ENCODE assay signal across 33 cellular contexts in the genomic region with DNA sequence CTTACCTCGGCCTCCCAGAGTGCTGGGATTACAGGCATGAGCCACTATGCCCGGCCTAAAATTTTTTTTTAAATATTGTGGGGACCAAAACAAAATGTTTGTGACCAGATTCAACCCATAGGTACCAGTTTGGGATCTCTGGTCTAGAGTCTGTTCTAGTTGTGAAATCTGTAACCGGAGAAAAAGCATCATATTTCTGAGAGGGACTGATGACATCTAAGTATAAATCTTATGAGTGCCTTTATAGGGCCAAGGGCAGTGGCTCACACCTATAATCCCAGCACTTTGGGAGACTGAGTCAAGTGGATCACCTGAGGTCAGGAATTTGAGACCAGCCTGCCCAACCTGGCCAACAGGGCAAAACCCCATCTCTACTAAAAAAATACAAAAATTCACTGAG. TPM values are rescaled to one million over a fixed set of nuclear protein-coding genes. Genes with fewer than 3 reads are reported as not detected.
A peak's percentile ranks its signal among the peaks of the same experiment; 100 is the strongest.
DNase-seq lines count a peak whose midpoint lies in the region; ATAC-seq and TF ChIP-seq lines count a peak whose summit lies in the region.
"Had no signal": no experiment of that assay in that cellular context is flagged by ENCODE, and none has a peak within 500 bp of the region (broad histone marks: within the 10 kb centered on the region; RNA-seq: fewer than 3 reads in every experiment).

No MANE protein-coding gene starts in this region.

- WGBS in psoas muscle, 3 donors: 38 to 44% (median 40%) methylated on average over 3 of the region's 3 CpGs

- H3K4me3 Mint-ChIP-seq in GM23338: no peak overlapping the region
- no peak overlapping the region for H3K4me3 Mint-ChIP-seq in neural progenitor cell
- H3K4me3 Mint-ChIP-seq: B cell; CD14-positive monocyte; CD4-positive, alpha-beta memory T cell; CD4-positive, alpha-beta T cell; CD4-positive, CD25-positive, alpha-beta regulatory T cell; CD8-positive, alpha-beta memory T cell; CD8-positive, alpha-beta T cell had no signal

- H3K9me3 ChIP-seq in neural progenitor cell (ENCODE audit: low read depth) (no peaks in the 10 kb centered on the region), psoas muscle (no peaks in the 10 kb centered on the region), gastrocnemius medialis (no peaks in the 10 kb centered on the region), MG63 (no peaks in the 10 kb centered on the region)
- H3K9me3 ChIP-seq: A549, BE2C, Caco-2 had no signal

- H3K9ac ChIP-seq in neural progenitor cell: no peak overlapping the region
- H3K9ac ChIP-seq: BLaER1; BLaER1 treated with 17β-estradiol and CSF1 and Interleukin-3, amounts not matched to agents 10 nM and 100 nM had no signal

- H3K4me3 ChIP-seq in GM23338 (no peak overlapping the region), neural progenitor cell (no peak overlapping the region), psoas muscle (no peak overlapping the region), gastrocnemius medialis (no peak overlapping the region), MG63 (no peak overlapping the region)
- H3K4me3 ChIP-seq: A549; BLaER1; BLaER1 treated with 17β-estradiol and CSF1 and Interleukin-3, amounts not matched to agents 10 nM and 100 nM had no signal

- in situ Hi-C loops in gastrocnemius medialis (cut with MboI; ENCODE audit: low sequenced_read_pairs in 4 of 4): no loop called here

- no peak for TF ChIP-seq CTCF in GM23338 (conservative IDR thresholded peaks at IDR 0.05; ENCODE audit: low read depth in 2 of 2)
- TF ChIP-seq CTCF in neural progenitor cell (IDR thresholded peaks at IDR 0.05): no peak
- no peak for TF ChIP-seq CTCF in psoas muscle (IDR thresholded peaks at IDR 0.05)
- no peak for TF ChIP-seq CTCF in gastrocnemius medialis (IDR thresholded peaks at IDR 0.05 in 4 of 5, conservative IDR thresholded peaks at IDR 0.05 in 1 of 5)

- H3K27me3 Mint-ChIP-seq in GM23338 (ENCODE audit: insufficient read depth, low read depth, poor library complexity): peaks cover 8% of the 10 kb centered on the region
- H3K27me3 Mint-ChIP-seq in neural progenitor cell (ENCODE audit: insufficient read depth, low read depth): peaks cover 9% of the 10 kb centered on the region
- H3K27me3 Mint-ChIP-seq: B cell; CD4-positive, alpha-beta T cell had no signal

- H3K79me2 ChIP-seq in GM23338 (replicated peaks; ENCODE audit: insufficient read depth): no peaks in the 10 kb centered on the region
- no peaks in the 10 kb centered on the region for H3K79me2 ChIP-seq in neural progenitor cell (ENCODE audit: low read depth)

- H3K27me3 ChIP-seq in GM23338 (ENCODE audit: insufficient read depth) (no peaks in the 10 kb centered on the region), neural progenitor cell (no peaks in the 10 kb centered on the region), psoas muscle (ENCODE audit: insufficient read depth in 3 of 3, low read length in 2 of 3) (no peaks in the 10 kb centered on the region), gastrocnemius medialis (no peaks in the 10 kb centered on the region), MG63 (no peaks in the 10 kb centered on the region)
- H3K27me3 ChIP-seq: BE2C; BLaER1; BLaER1 treated with 17β-estradiol and CSF1 and Interleukin-3, amounts not matched to agents 10 nM and 100 nM had no signal

- peak in 1 of 2 donors; percentile 35 for TF ChIP-seq POLR2A in gastrocnemius medialis (IDR thresholded peaks at IDR 0.05)

- peaks cover 7% of the 10 kb centered on the region; the same call in 2 of the 3 replicates for H3K9me3 Mint-ChIP-seq in GM23338
- peaks cover 2% of the 10 kb centered on the region for H3K9me3 Mint-ChIP-seq in neural progenitor cell
- H3K9me3 Mint-ChIP-seq: CD4-positive, alpha-beta memory T cell; CD4-positive, alpha-beta T cell; CD8-positive, alpha-beta memory T cell; CD8-positive, alpha-beta T cell had no signal

- H3K36me3 ChIP-seq in GM23338 (ENCODE audit: insufficient read depth) (no peaks in the 10 kb centered on the region), neural progenitor cell (no peaks in the 10 kb centered on the region), psoas muscle (ENCODE audit: insufficient read depth in 1 of 2, low read depth in 1 of 2) (no peaks in the 10 kb centered on the region), gastrocnemius medialis (no peaks in the 10 kb centered on the region), MG63 (no peaks in the 10 kb centered on the region)
- H3K36me3 ChIP-seq: BE2C; BLaER1; BLaER1 treated with 17β-estradiol and CSF1 and Interleukin-3, amounts not matched to agents 10 nM and 100 nM had no signal

- intact Hi-C loops in psoas muscle (cut with DNase I): no loop called here
- intact Hi-C loops in gastrocnemius medialis (cut with DNase I; ENCODE audit: low total_unique reads): no loop called here

- 0 out of 2 replicates have a peak, but pooled peaks cover 4% of the 10 kb centered on the region for H3K9me2 ChIP-seq in GM23338 (ENCODE audit: insufficient read depth)

- H3K4me1 Mint-ChIP-seq in GM23338: peaks cover 41% of the 10 kb centered on the region
- peaks cover 47% of the 10 kb centered on the region for H3K4me1 Mint-ChIP-seq in neural progenitor cell
- H3K4me1 Mint-ChIP-seq: B cell; CD4-positive, alpha-beta memory T cell; CD4-positive, CD25-positive, alpha-beta regulatory T cell; CD8-positive, alpha-beta memory T cell had no signal

- no peak for ATAC-seq in GM23338
- peak in 3 of 4 donors; percentile 41 to 67 (median 55) for ATAC-seq in psoas muscle
- peak; percentile 60 to 76 for ATAC-seq in gastrocnemius medialis
- no peak for ATAC-seq in HG02981 (IDR thresholded peaks at IDR 0.05; ENCODE audit: unreplicated experiment)
- ATAC-seq: A549; CD8-positive, alpha-beta T cell had no signal

- H3K4me1 ChIP-seq in GM23338 (ENCODE audit: insufficient read depth) (peaks cover 27% of the 10 kb centered on the region), neural progenitor cell (peaks cover 24% of the 10 kb centered on the region), psoas muscle (peaks cover 42% of the 10 kb centered on the region), gastrocnemius medialis (peaks cover 51 to 61% of the 10 kb centered on the region in 2 donors)
- H3K4me1 ChIP-seq: A549; BE2C; BLaER1; BLaER1 treated with 17β-estradiol and CSF1 and Interleukin-3, amounts not matched to agents 10 nM and 100 nM had no signal

- no peak overlapping the region for H3K27ac ChIP-seq in GM23338 (ENCODE audit: low read depth)
- no peak overlapping the region for H3K27ac ChIP-seq in neural progenitor cell
- H3K27ac ChIP-seq in psoas muscle: peak overlapping the region; percentile 69
- peak overlapping the region; percentile 87 to 98 (median 88) for H3K27ac ChIP-seq in gastrocnemius medialis
- H3K27ac ChIP-seq: 22Rv1; A549; BLaER1; BLaER1 treated with 17β-estradiol and CSF1 and Interleukin-3, amounts not matched to agents 10 nM and 100 nM; C4-2B had no signal

- H4K20me1 ChIP-seq in GM23338 (replicated peaks; ENCODE audit: insufficient read depth) (no peaks in the 10 kb centered on the region), neural progenitor cell (ENCODE audit: low read depth) (no peaks in the 10 kb centered on the region)
- H4K20me1 ChIP-seq: BLaER1; BLaER1 treated with 17β-estradiol and CSF1 and Interleukin-3, amounts not matched to agents 10 nM and 100 nM had no signal

- DNase-seq in GM23338 (ENCODE audit: low spot score): no peak
- no peak for DNase-seq in neural progenitor cell (ENCODE audit: low spot score)
- no peak for DNase-seq in psoas muscle
- DNase-seq in gastrocnemius medialis: no peak
- DNase-seq in RPMI8226: no peak
- no peak for DNase-seq in MG63
- no peak for DNase-seq in activated gamma-delta T cell (lab: John Stamatoyannopoulos, UW)
- DNase-seq: 8988T; ACHN; AML-193; BE2C; C1 segment of cervical spinal cord; Caco-2; CD4-positive, alpha-beta memory T cell; CD4-positive, alpha-beta T cell; CD4-positive, CD25-positive, alpha-beta regulatory T cell; CD8-positive, alpha-beta memory T cell; CD8-positive, alpha-beta T cell; COR-L47; DMS 273 treated with DMSO at 0.1 percent for 48 hours; DMS153; DMS79; DMS79 treated with DMSO at 0.1 percent for 48 hours; DND-41; EL had no signal

- H3K36me3 Mint-ChIP-seq in GM23338 (ENCODE audit: low read depth) (peaks cover 4% of the 10 kb centered on the region; the same call in 2 of the 3 replicates), neural progenitor cell (peaks cover 2% of the 10 kb centered on the region)
- H3K36me3 Mint-ChIP-seq: CD14-positive monocyte; CD4-positive, alpha-beta memory T cell; CD4-positive, CD25-positive, alpha-beta regulatory T cell; CD8-positive, alpha-beta memory T cell; CD8-positive, alpha-beta T cell had no signal

- H3K27ac Mint-ChIP-seq in GM23338 (0 out of 2 replicates have a peak overlapping the region, but pooled peaks have one; percentile 26), neural progenitor cell (peak overlapping the region; percentile 42)
- H3K27ac Mint-ChIP-seq: B cell; CD4-positive, alpha-beta memory T cell; CD4-positive, alpha-beta T cell; CD4-positive, CD25-positive, alpha-beta regulatory T cell; CD8-positive, alpha-beta memory T cell; CD8-positive, alpha-beta T cell had no signal

- H3K4me2 ChIP-seq in GM23338 (no peak overlapping the region), neural progenitor cell (no peak overlapping the region)
- H3K4me2 ChIP-seq: A549; BLaER1; BLaER1 treated with 17β-estradiol and CSF1 and Interleukin-3, amounts not matched to agents 10 nM and 100 nM had no signal

- 0 out of 2 replicates have a peak, but pooled peaks cover 6% of the 10 kb centered on the region for H3F3A ChIP-seq in GM23338 (replicated peaks; ENCODE audit: low read depth)
- H3F3A ChIP-seq in neural progenitor cell (ENCODE audit: low read depth): peaks cover 10% of the 10 kb centered on the region

- H2AFZ ChIP-seq in GM23338: no peak overlapping the region
- H2AFZ ChIP-seq in neural progenitor cell (replicated peaks): no peak overlapping the region

RNA-seq across cellular contexts. Expression of gene OSBPL11, which starts 14.1 kb away (rescaled TPM):
- 16.7 and 17.2 TPM in 2 replicates for total RNA-seq in GM23338 (2014; rRNA removed; shearing (Covaris generic))
- polyA plus RNA-seq in GM23338 (2016; fragmentation: Nextera tagmentation; extraction: Ambion mirVana) (9.3 and 9.5 TPM in 2 replicates), psoas muscle (10 to 100 TPM; 15.1 to 57.3 (median 36.9) TPM)
- total RNA-seq in neural progenitor cell (ENCODE audit: low replicate concordance) (17.5 and 21.8 TPM in 2 replicates), psoas muscle (10 to 100 TPM; 24.1 to 74.7 (median 50.1) TPM), gastrocnemius medialis (100 to 1,000 TPM in 1 of 4 donors, 10 to 100 TPM in 3; 43.3 to 115 (median 78.9) TPM)
- 10.0 and 11.6 TPM in 2 replicates for total RNA-seq in MG63 (2014; rRNA removed; shearing (Covaris generic); ENCODE audit: low replicate concordance)

Comparison
In these comparisons a context has a peak if more than half of its experiments do, and no peak if none do; other contexts are left out.
1. ATAC-seq: peak in psoas muscle (3 of 4) and gastrocnemius medialis (2 of 2); none in GM23338 (single experiment) and HG02981 (single experiment).
2. H3K27ac ChIP-seq: peak in psoas muscle (single experiment) and gastrocnemius medialis (4 of 4); none in GM23338 (single experiment) and neural progenitor cell (single experiment).